ENCODE assay signal across 1 cellular context in the genomic region with DNA sequence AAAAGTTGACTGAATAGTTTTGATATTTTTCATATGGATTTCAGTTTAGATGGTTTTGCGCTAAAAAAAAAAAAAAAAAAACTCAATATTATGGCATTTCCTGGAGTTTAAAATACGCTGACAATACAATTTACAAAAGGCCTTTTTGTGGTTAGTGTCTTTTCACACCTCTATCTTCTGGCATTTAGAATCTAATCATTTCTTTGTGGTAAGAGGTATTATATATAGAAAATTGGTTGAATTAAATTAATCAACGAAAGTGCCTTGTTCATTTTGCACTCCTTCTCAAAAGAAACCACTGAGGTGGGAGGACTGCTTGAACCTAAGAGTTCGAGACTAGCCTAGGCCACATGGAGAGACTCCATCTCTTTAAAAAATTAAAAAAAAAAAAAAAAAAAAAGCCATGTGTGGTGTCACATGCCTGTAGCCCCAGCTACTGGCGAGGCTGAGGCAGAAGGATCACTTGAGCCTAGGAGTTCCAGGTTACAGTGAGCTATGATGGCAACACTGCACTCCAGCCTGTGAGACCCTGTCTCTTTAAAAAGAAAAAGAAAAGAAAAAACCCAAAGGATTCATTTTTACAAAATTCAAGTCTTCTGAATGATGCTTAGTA.
TF ChIP-seq lines count a peak whose summit lies in the region.

No MANE protein-coding gene starts in this region.

TF ChIP-seq in GM12878, 131 proteins besides CTCF, POLR2A, EP300 and RAD21:
- peak; percentile 16; the same call in 1 of the 2 replicates for TF ChIP-seq ZNF217 (IDR thresholded peaks at IDR 0.05)
- TF ChIP-seq, protein P1, sequence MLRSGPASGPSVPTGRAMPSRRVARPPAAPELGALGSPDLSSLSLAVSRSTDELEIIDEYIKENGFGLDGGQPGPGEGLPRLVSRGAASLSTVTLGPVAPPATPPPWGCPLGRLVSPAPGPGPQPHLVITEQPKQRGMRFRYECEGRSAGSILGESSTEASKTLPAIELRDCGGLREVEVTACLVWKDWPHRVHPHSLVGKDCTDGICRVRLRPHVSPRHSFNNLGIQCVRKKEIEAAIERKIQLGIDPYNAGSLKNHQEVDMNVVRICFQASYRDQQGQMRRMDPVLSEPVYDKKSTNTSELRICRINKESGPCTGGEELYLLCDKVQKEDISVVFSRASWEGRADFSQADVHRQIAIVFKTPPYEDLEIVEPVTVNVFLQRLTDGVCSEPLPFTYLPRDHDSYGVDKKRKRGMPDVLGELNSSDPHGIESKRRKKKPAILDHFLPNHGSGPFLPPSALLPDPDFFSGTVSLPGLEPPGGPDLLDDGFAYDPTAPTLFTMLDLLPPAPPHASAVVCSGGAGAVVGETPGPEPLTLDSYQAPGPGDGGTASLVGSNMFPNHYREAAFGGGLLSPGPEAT (IDR thresholded peaks at IDR 0.05; ENCODE audit: low read depth) = peak; percentile 38; the same call in 1 of the 2 replicates
- 0 out of 2 replicates have a peak, but pooled peaks have one; percentile 32 for TF ChIP-seq MXI1 (IDR thresholded peaks at IDR 0.05; ENCODE audit: low read depth, low read length)
- TF ChIP-seq ATF7 (IDR thresholded peaks at IDR 0.05; ENCODE audit: low read depth) = 0 out of 2 replicates have a peak, but pooled peaks have one; percentile 21
- TF ChIP-seq RAD51 (IDR thresholded peaks at IDR 0.05) = peak; percentile 81
- peak; percentile 73 for TF ChIP-seq ZNF384 (IDR thresholded peaks at IDR 0.05; ENCODE audit: borderline replicate concordance, low read depth, low read length)
- peak; percentile 77 for TF ChIP-seq MTA2 (IDR thresholded peaks at IDR 0.05; ENCODE audit: low read depth)
- TF ChIP-seq ZNF274 (IDR thresholded peaks at IDR 0.05; ENCODE audit: insufficient read depth, insufficient read length) = no peak
- peak; percentile 18 for TF ChIP-seq MEF2B (IDR thresholded peaks at IDR 0.05; ENCODE audit: partially characterized antibody, poor library complexity, severe bottlenecking)
- no peak for TF ChIP-seq PAX8 (IDR thresholded peaks at IDR 0.05)
- TF ChIP-seq, protein P2, sequence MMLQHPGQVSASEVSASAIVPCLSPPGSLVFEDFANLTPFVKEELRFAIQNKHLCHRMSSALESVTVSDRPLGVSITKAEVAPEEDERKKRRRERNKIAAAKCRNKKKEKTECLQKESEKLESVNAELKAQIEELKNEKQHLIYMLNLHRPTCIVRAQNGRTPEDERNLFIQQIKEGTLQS (IDR thresholded peaks at IDR 0.05; ENCODE audit: borderline replicate concordance, extremely low read depth, low read depth, low read length) = no peak
- TF ChIP-seq RUNX3 (IDR thresholded peaks at IDR 0.05; ENCODE audit: low read length) = peak; percentile 69
